26 cellular contexts compared by ENCODE assay signal in the genomic region with DNA sequence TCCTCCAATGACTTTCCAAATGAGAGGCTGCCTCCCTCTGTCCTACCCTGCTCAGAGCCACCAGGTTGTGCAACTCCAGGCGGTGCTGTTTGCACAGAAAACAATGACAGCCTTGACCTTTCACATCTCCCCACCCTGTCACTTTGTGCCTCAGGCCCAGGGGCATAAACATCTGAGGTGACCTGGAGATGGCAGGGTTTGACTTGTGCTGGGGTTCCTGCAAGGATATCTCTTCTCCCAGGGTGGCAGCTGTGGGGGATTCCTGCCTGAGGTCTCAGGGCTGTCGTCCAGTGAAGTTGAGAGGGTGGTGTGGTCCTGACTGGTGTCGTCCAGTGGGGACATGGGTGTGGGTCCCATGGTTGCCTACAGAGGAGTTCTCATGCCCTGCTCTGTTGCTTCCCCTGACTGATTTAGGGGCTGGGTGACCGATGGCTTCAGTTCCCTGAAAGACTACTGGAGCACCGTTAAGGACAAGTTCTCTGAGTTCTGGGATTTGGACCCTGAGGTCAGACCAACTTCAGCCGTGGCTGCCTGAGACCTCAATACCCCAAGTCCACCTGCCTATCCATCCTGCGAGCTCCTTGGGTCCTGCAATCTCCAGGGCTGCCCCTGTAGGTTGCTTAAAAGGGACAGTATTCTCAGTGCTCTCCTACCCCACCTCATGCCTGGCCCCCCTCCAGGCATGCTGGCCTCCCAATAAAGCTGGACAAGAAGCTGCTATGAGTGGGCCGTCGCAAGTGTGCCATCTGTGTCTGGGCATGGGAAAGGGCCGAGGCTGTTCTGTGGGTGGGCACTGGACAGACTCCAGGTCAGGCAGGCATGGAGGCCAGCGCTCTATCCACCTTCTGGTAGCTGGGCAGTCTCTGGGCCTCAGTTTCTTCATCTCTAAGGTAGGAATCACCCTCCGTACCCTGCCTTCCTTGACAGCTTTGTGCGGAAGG. TPM values are rescaled to one million over a fixed set of nuclear protein-coding genes. Genes with fewer than 3 reads are reported as not detected.
A peak's percentile ranks its signal among the peaks of the same experiment; 100 is the strongest.
DNase-seq lines count a peak whose midpoint lies in the region; ATAC-seq, FAIRE-seq and TF ChIP-seq lines count a peak whose summit lies in the region.
"Had no signal": no experiment of that assay in that cellular context is flagged by ENCODE, and none has a peak within 500 bp of the region (broad histone marks: within the 10 kb centered on the region; RNA-seq: fewer than 3 reads in every experiment).

No MANE protein-coding gene starts in this region.

- H3K4me3 ChIP-seq in OCI-LY3 (ENCODE audit: low read length), result no peak overlapping the region
- peak overlapping the region in 1 of 3 experiments; percentile 62; a peak in 2 of 6 replicates for H3K4me3 ChIP-seq in HepG2 (replicated peaks in 1 of 3; ENCODE audit: insufficient read depth in 1 of 3, low read depth in 2 of 3, low read length in 3 of 3)
- no peak overlapping the region for H3K4me3 ChIP-seq in left ventricle myocardium inferior
- H3K4me3 ChIP-seq: A549, uterus had no signal

- peak; percentile 60; the same call in 1 of the 2 replicates for TF ChIP-seq RAD21 in HepG2 (CRISPR knock-in tag; IDR thresholded peaks at IDR 0.05)

- H3K27ac Mint-ChIP-seq in type B pancreatic cell, result peak overlapping the region; percentile 46
- H3K27ac Mint-ChIP-seq: dendritic cell treated with granulocyte-macrophage colony-stimulating factor and Interleukin-4, amounts not matched to agents 40 ng/mL and 50 ng/mL, for 4 days; T-helper 2 cell treated with Interferon-gamma antibody and Interleukin-4, amounts not matched to agents 5 μg/mL and 100 μg/mL, for 36 hours had no signal

- ATAC-seq in HepG2, result peak; percentile 13
- ATAC-seq: A549; naive thymus-derived CD8-positive, alpha-beta T cell; Panc1 had no signal

- CTCF ChIA-PET in HepG2 (lab: Yijun Ruan, JAX; ENCODE audit: low intra/inter-chr PET ratio, low total read pairs), result interaction anchor here (1.1 kb wide), 2 partner anchors 41 to 42 kb away, joined by 3 read pairs; a partner anchor contains a TSS

- peak overlapping the region; percentile 14 for H3K4me3 Mint-ChIP-seq in type B pancreatic cell
- H3K4me3 Mint-ChIP-seq: dendritic cell treated with granulocyte-macrophage colony-stimulating factor and Interleukin-4, amounts not matched to agents 40 ng/mL and 50 ng/mL, for 4 days; naive thymus-derived CD8-positive, alpha-beta T cell; T-helper 2 cell treated with Interferon-gamma antibody and Interleukin-4, amounts not matched to agents 5 μg/mL and 100 μg/mL, for 36 hours had no signal

- H3K4me1 Mint-ChIP-seq in type B pancreatic cell (ENCODE audit: unreplicated experiment), result peaks cover 11% of the 10 kb centered on the region

- H3K9me3 ChIP-seq in OCI-LY3 (ENCODE audit: insufficient read depth, low read length) (no peaks in the 10 kb centered on the region), HepG2 (ENCODE audit: low read length) (no peaks in the 10 kb centered on the region), left ventricle myocardium inferior (replicated peaks) (no peaks in the 10 kb centered on the region)
- H3K9me3 ChIP-seq: A549, uterus had no signal

- BruUV-seq in HepG2 (replicated peaks; lab: Mats Ljungman, UMichigan), result no TSS peak

- intact Hi-C loops in HepG2 (cut with micrococcal nuclease; ENCODE audit: unreplicated experiment) (no loop called here), left ventricle myocardium inferior (cut with micrococcal nuclease) (no loop called here)

- no peaks in the 10 kb centered on the region for H3K36me3 Mint-ChIP-seq in type B pancreatic cell
- H3K36me3 Mint-ChIP-seq: naive thymus-derived CD8-positive, alpha-beta T cell had no signal

- POLR2A ChIA-PET in HepG2 (lab: Yijun Ruan, JAX), result interaction anchor here (0.6 to 18.4 kb wide), 15 partner anchors 6 to 312 kb away, joined by 3 to 1365 read pairs (median 9); a partner anchor contains a TSS

- no peak overlapping the region for H2AFZ ChIP-seq in OCI-LY3 (ENCODE audit: low read depth, low read length)
- H2AFZ ChIP-seq in HepG2 (ENCODE audit: low read length), result no peak overlapping the region

- H3K4me2 ChIP-seq in OCI-LY3 (ENCODE audit: low read length), result no peak overlapping the region
- H3K4me2 ChIP-seq in HepG2 (ENCODE audit: low read depth, low read length), result peak overlapping the region; percentile 79
- H3K4me2 ChIP-seq: A549 had no signal

- H3K4me1 ChIP-seq in OCI-LY3 (ENCODE audit: low read length) (peaks cover 7% of the 10 kb centered on the region; the same call in 1 of the 2 replicates), HepG2 (ENCODE audit: insufficient read depth, low read length) (peaks cover 86% of the 10 kb centered on the region), left ventricle myocardium inferior (peaks cover 30% of the 10 kb centered on the region)

- no peaks in the 10 kb centered on the region for H3K9me3 Mint-ChIP-seq in type B pancreatic cell
- H3K9me3 Mint-ChIP-seq: dendritic cell treated with granulocyte-macrophage colony-stimulating factor and Interleukin-4, amounts not matched to agents 40 ng/mL and 50 ng/mL, for 4 days; naive thymus-derived CD8-positive, alpha-beta T cell; T-helper 2 cell treated with Interferon-gamma antibody and Interleukin-4, amounts not matched to agents 5 μg/mL and 100 μg/mL, for 36 hours had no signal

- no peak overlapping the region for H3K27ac ChIP-seq in OCI-LY3 (ENCODE audit: low read length)
- peak overlapping the region; percentile 99 for H3K27ac ChIP-seq in HepG2 (ENCODE audit: extremely low read length, insufficient read depth, low read length)
- H3K27ac ChIP-seq in left ventricle myocardium inferior (replicated peaks), result no peak overlapping the region
- H3K27ac ChIP-seq: A549, uterus had no signal

- in situ Hi-C loops in HepG2 (cut with HindIII; ENCODE audit: extremely low pct_ligation_motif_present, low pct_unique_long_range_greater_than_20kb), result no loop called here

- no peaks in the 10 kb centered on the region for H4K20me1 ChIP-seq in OCI-LY3 (ENCODE audit: insufficient read depth, low read length)
- peaks cover 9% of the 10 kb centered on the region; the same call in 1 of the 2 replicates for H4K20me1 ChIP-seq in HepG2 (ENCODE audit: insufficient read depth, low read length)

- H3K9ac ChIP-seq in OCI-LY3 (ENCODE audit: low read length), result no peak overlapping the region
- H3K9ac ChIP-seq in HepG2 (ENCODE audit: insufficient read depth, low read depth, low read length), result peak overlapping the region; percentile 57

- 75% methylated on average over 6 of the region's 13 CpGs for WGBS in HepG2 (ENCODE audit: low lambda C conversion rate)

- peak; percentile 52 for DNase-seq in activated effector memory CD4-positive, alpha-beta T cell treated with anti-CD3 and anti-CD28 coated beads, Interleukin-2, amount 50 U/mL, for 16 hours
- DNase-seq in activated effector memory CD4-positive, alpha-beta T cell treated with Interleukin-2 at 50 U/mL for 16 hours, result no peak
- peak; percentile 93 for DNase-seq in HepG2 (ENCODE audit: low spot score)
- DNase-seq in type B pancreatic cell (ENCODE audit: extremely low spot score, unreplicated experiment), result no peak
- no peak for DNase-seq in activated T-cell treated with anti-CD3 and anti-CD28 coated beads, Interleukin-2, amount 50 U/mL, for 1 hour
- no peak for DNase-seq in pons (ENCODE audit: low spot score)
- no peak for DNase-seq in left ventricle myocardium inferior
- DNase-seq: activated CD4-positive, alpha-beta T cell treated with anti-CD3 and anti-CD28 coated beads for 1 hour; activated gamma-delta T cell; hypothalamus; islet precursor cell; mammary epithelial cell; naive thymus-derived CD8-positive, alpha-beta T cell; NCI-H1436 treated with DMSO at 0.1 percent for 48 hours; NCI-H748 treated with DMSO at 0.1 percent for 48 hours; uterus had no signal

- peaks cover 6% of the 10 kb centered on the region for H3K27me3 Mint-ChIP-seq in type B pancreatic cell
- H3K27me3 Mint-ChIP-seq: naive thymus-derived CD8-positive, alpha-beta T cell had no signal

- no peaks in the 10 kb centered on the region for H3K27me3 ChIP-seq in OCI-LY3 (ENCODE audit: low read depth, low read length)
- no peaks in the 10 kb centered on the region for H3K27me3 ChIP-seq in HepG2 (ENCODE audit: control insufficient read depth in 1 of 2, insufficient read depth in 2 of 2, low read length in 2 of 2)
- no peaks in the 10 kb centered on the region for H3K27me3 ChIP-seq in left ventricle myocardium inferior (ENCODE audit: low read depth)
- H3K27me3 ChIP-seq: uterus had no signal

- peak; percentile 86 to 98 for TF ChIP-seq EP300 in HepG2 (IDR thresholded peaks at IDR 0.05; ENCODE audit: low read depth in 2 of 2, low read length in 2 of 2)
- TF ChIP-seq EP300 in HepG2 (CRISPR knock-in tag; IDR thresholded peaks at IDR 0.05; ENCODE audit: borderline replicate concordance), result peak; percentile 97

- FAIRE-seq in HepG2 (lab: Jason Lieb, UNC), result peak; percentile 89
- FAIRE-seq: A549, endothelial cell of umbilical vein, GM18507 had no signal

- peak; percentile 34 for TF ChIP-seq CTCF in OCI-LY3 (IDR thresholded peaks at IDR 0.05; ENCODE audit: low read depth, low read length)
- peak; percentile 81 for TF ChIP-seq CTCF in HepG2 (CRISPR knock-in tag; IDR thresholded peaks at IDR 0.05)
- no peak for TF ChIP-seq CTCF in type B pancreatic cell (conservative IDR thresholded peaks at IDR 0.05)
- no peak for TF ChIP-seq CTCF in left ventricle myocardium inferior (IDR thresholded peaks at IDR 0.05; ENCODE audit: borderline replicate concordance)

- H3K79me2 ChIP-seq in OCI-LY3 (ENCODE audit: low read length), result no peaks in the 10 kb centered on the region
- peaks cover 52% of the 10 kb centered on the region for H3K79me2 ChIP-seq in HepG2 (ENCODE audit: insufficient read depth, low read length)

- H3K36me3 ChIP-seq in OCI-LY3 (replicated peaks; ENCODE audit: low read depth, low read length) (no peaks in the 10 kb centered on the region), HepG2 (replicated peaks in 1 of 2; ENCODE audit: control insufficient read depth in 1 of 2, insufficient read depth in 2 of 2, low read length in 2 of 2) (no peaks in the 10 kb centered on the region; a peak in 2 of 5 replicates), left ventricle myocardium inferior (no peaks in the 10 kb centered on the region)
- H3K36me3 ChIP-seq: uterus had no signal

- TF ChIP-seq POLR2A in HepG2 (IDR thresholded peaks at IDR 0.05; ENCODE audit: insufficient read depth in 1 of 2, low read depth in 2 of 2, low read length in 2 of 2), result peak in 1 of 2 experiments; percentile 51; a peak in 2 of 4 replicates

RNA-seq across cellular contexts. Expression of a gene that starts 2.9 kb away (rescaled TPM):
- total RNA-seq in HepG2 (2016; rRNA removed; fragmentation: Illumina TruSeq; extraction: Trizol) (179 and 314 TPM in 2 replicates), type B pancreatic cell (ENCODE audit: low replicate concordance) (21.6 and 54.4 TPM in 2 replicates), left ventricle myocardium inferior (not detected)
- 470 and 617 TPM in 2 replicates for total RNA-seq in HepG2 (2016; cell fraction: cytosol; rRNA removed; fragmentation: Illumina TruSeq; extraction: Trizol; ENCODE audit: low read depth)
- 191 and 310 TPM in 2 replicates for total RNA-seq in HepG2 (2016; cell fraction: insoluble cytoplasmic fraction; rRNA removed; fragmentation: Illumina TruSeq; extraction: Trizol)
- total RNA-seq in HepG2 (2016; cell fraction: membrane; rRNA removed; fragmentation: Illumina TruSeq; extraction: Trizol), result 250 and 324 TPM in 2 replicates
- 211 and 238 TPM in 2 replicates for total RNA-seq in HepG2 (2016; cell fraction: nucleus; rRNA removed; fragmentation: Illumina TruSeq; extraction: Trizol)
- 687 and 1,005 TPM in 2 replicates for polyA plus RNA-seq in HepG2 (2011; rRNA removed)
- 944 and 988 TPM in 2 replicates for polyA plus RNA-seq in HepG2 (2011; cell fraction: cytosol; rRNA removed)
- polyA plus RNA-seq in HepG2 (2011; cell fraction: nucleus; rRNA removed), result 255 and 392 TPM in 2 replicates
- polyA plus RNA-seq in HepG2 (2012), result 921 and 1,213 TPM in 2 replicates
- 724 and 925 TPM in 2 replicates for polyA plus RNA-seq in HepG2 (2016; cell fraction: cytosol; fragmentation: Illumina TruSeq; extraction: Trizol; ENCODE audit: low read depth)
- 243 and 253 TPM in 2 replicates for polyA plus RNA-seq in HepG2 (2016; cell fraction: insoluble cytoplasmic fraction; fragmentation: Illumina TruSeq; extraction: Trizol; ENCODE audit: low read depth)
- polyA plus RNA-seq in HepG2 (2016; cell fraction: membrane; fragmentation: Illumina TruSeq; extraction: Trizol; ENCODE audit: low read depth), result 332 and 399 TPM in 2 replicates
- polyA plus RNA-seq in HepG2 (2016; cell fraction: nucleus; fragmentation: Illumina TruSeq; extraction: Trizol; ENCODE audit: insufficient read depth, low read depth), result 479 and 488 TPM in 2 replicates
- 493 TPM in 1 of 2 replicates, not detected in the other for polyA minus RNA-seq in HepG2 (2011; rRNA and poly(A)+ RNA removed; ENCODE audit: low replicate concordance)
- polyA minus RNA-seq in HepG2 (2011; cell fraction: cytosol; rRNA and poly(A)+ RNA removed), result 182 and 185 TPM in 2 replicates
- 38.8 and 66.1 TPM in 2 replicates for polyA minus RNA-seq in HepG2 (2011; cell fraction: nucleus; rRNA and poly(A)+ RNA removed)
- total RNA-seq: endothelial cell of umbilical vein; HT1080; mammary epithelial cell; naive thymus-derived CD8-positive, alpha-beta T cell; SK-MEL-5 had no signal
- polyA plus RNA-seq: A549; BJ; endothelial cell of umbilical vein; mammary epithelial cell; naive thymus-derived CD8-positive, alpha-beta T cell had no signal

RNA-seq across cellular contexts. Expression of a gene that starts 4.8 kb away (rescaled TPM):
- 2,184 and 5,485 TPM in 2 replicates for total RNA-seq in HepG2 (2016; rRNA removed; fragmentation: Illumina TruSeq; extraction: Trizol)
- 1,658 and 1,910 TPM in 2 replicates for total RNA-seq in HepG2 (2016; cell fraction: cytosol; rRNA removed; fragmentation: Illumina TruSeq; extraction: Trizol; ENCODE audit: low read depth)
- 2,147 and 5,523 TPM in 2 replicates for total RNA-seq in HepG2 (2016; cell fraction: insoluble cytoplasmic fraction; rRNA removed; fragmentation: Illumina TruSeq; extraction: Trizol)
- 1,317 and 1,654 TPM in 2 replicates for total RNA-seq in HepG2 (2016; cell fraction: membrane; rRNA removed; fragmentation: Illumina TruSeq; extraction: Trizol)
- total RNA-seq in HepG2 (2016; cell fraction: nucleus; rRNA removed; fragmentation: Illumina TruSeq; extraction: Trizol), result 3,708 and 4,228 TPM in 2 replicates
- 1,973 and 2,476 TPM in 2 replicates for polyA plus RNA-seq in HepG2 (2011; rRNA removed)
- 3,263 and 3,859 TPM in 2 replicates for polyA plus RNA-seq in HepG2 (2011; cell fraction: cytosol; rRNA removed)
- polyA plus RNA-seq in HepG2 (2011; cell fraction: nucleus; rRNA removed), result 1,542 and 1,981 TPM in 2 replicates
- polyA plus RNA-seq in HepG2 (2012), result 3,117 and 3,837 TPM in 2 replicates
- 1,826 and 2,113 TPM in 2 replicates for polyA plus RNA-seq in HepG2 (2016; cell fraction: cytosol; fragmentation: Illumina TruSeq; extraction: Trizol; ENCODE audit: low read depth)
- polyA plus RNA-seq in HepG2 (2016; cell fraction: insoluble cytoplasmic fraction; fragmentation: Illumina TruSeq; extraction: Trizol; ENCODE audit: low read depth), result 1,773 and 1,785 TPM in 2 replicates
- 1,154 and 1,399 TPM in 2 replicates for polyA plus RNA-seq in HepG2 (2016; cell fraction: membrane; fragmentation: Illumina TruSeq; extraction: Trizol; ENCODE audit: low read depth)
- polyA plus RNA-seq in HepG2 (2016; cell fraction: nucleus; fragmentation: Illumina TruSeq; extraction: Trizol; ENCODE audit: insufficient read depth, low read depth), result 5,783 and 6,817 TPM in 2 replicates
- 0.49 and 910 TPM in 2 replicates for polyA minus RNA-seq in HepG2 (2011; rRNA and poly(A)+ RNA removed; ENCODE audit: low replicate concordance)
- polyA minus RNA-seq in HepG2 (2011; cell fraction: cytosol; rRNA and poly(A)+ RNA removed), result 1,155 and 1,457 TPM in 2 replicates
- 210 and 319 TPM in 2 replicates for polyA minus RNA-seq in HepG2 (2011; cell fraction: nucleus; rRNA and poly(A)+ RNA removed)
- 116 and 626 TPM in 2 replicates for total RNA-seq in type B pancreatic cell (ENCODE audit: low replicate concordance)
- total RNA-seq in left ventricle myocardium inferior, result 62.6 TPM
- total RNA-seq: endothelial cell of umbilical vein, mammary epithelial cell, SK-MEL-5 had no signal
- polyA plus RNA-seq: BJ, endothelial cell of umbilical vein had no signal

RNA-seq across cellular contexts. Expression of a gene that starts 9.5 kb away (rescaled TPM):
- total RNA-seq in HepG2 (2016; rRNA removed; fragmentation: Illumina TruSeq; extraction: Trizol) (1.8 and 3.8 TPM in 2 replicates), type B pancreatic cell (ENCODE audit: low replicate concordance) (21.7 and 88.5 TPM in 2 replicates), left ventricle myocardium inferior (not detected)
- total RNA-seq in HepG2 (2016; cell fraction: cytosol; rRNA removed; fragmentation: Illumina TruSeq; extraction: Trizol; ENCODE audit: low read depth), result 1.2 and 2.1 TPM in 2 replicates
- total RNA-seq in HepG2 (2016; cell fraction: insoluble cytoplasmic fraction; rRNA removed; fragmentation: Illumina TruSeq; extraction: Trizol), result 2.1 and 3.7 TPM in 2 replicates
- total RNA-seq in HepG2 (2016; cell fraction: membrane; rRNA removed; fragmentation: Illumina TruSeq; extraction: Trizol), result 2.5 and 3.8 TPM in 2 replicates
- 1.5 and 3.9 TPM in 2 replicates for total RNA-seq in HepG2 (2016; cell fraction: nucleus; rRNA removed; fragmentation: Illumina TruSeq; extraction: Trizol)
- 7.2 and 11.0 TPM in 2 replicates for polyA plus RNA-seq in HepG2 (2011; rRNA removed)
- polyA plus RNA-seq in HepG2 (2011; cell fraction: cytosol; rRNA removed), result 9.4 and 10.1 TPM in 2 replicates
- polyA plus RNA-seq in HepG2 (2011; cell fraction: nucleus; rRNA removed), result 4.4 and 6.4 TPM in 2 replicates
- 5.7 and 7.6 TPM in 2 replicates for polyA plus RNA-seq in HepG2 (2012)
- polyA plus RNA-seq in HepG2 (2016; cell fraction: cytosol; fragmentation: Illumina TruSeq; extraction: Trizol; ENCODE audit: low read depth), result 1.8 and 2.4 TPM in 2 replicates
- 1.6 and 1.8 TPM in 2 replicates for polyA plus RNA-seq in HepG2 (2016; cell fraction: insoluble cytoplasmic fraction; fragmentation: Illumina TruSeq; extraction: Trizol; ENCODE audit: low read depth)
- polyA plus RNA-seq in HepG2 (2016; cell fraction: membrane; fragmentation: Illumina TruSeq; extraction: Trizol; ENCODE audit: low read depth), result 2.4 and 3.3 TPM in 2 replicates
- 3.5 and 4.1 TPM in 2 replicates for polyA plus RNA-seq in HepG2 (2016; cell fraction: nucleus; fragmentation: Illumina TruSeq; extraction: Trizol; ENCODE audit: insufficient read depth, low read depth)
- 4.4 TPM in 1 of 2 replicates, not detected in the other for polyA minus RNA-seq in HepG2 (2011; rRNA and poly(A)+ RNA removed; ENCODE audit: low replicate concordance)
- polyA minus RNA-seq in HepG2 (2011; cell fraction: cytosol; rRNA and poly(A)+ RNA removed), result 2.5 and 3.2 TPM in 2 replicates
- 0.77 and 1.6 TPM in 2 replicates for polyA minus RNA-seq in HepG2 (2011; cell fraction: nucleus; rRNA and poly(A)+ RNA removed)
- total RNA-seq: endothelial cell of umbilical vein; HT1080; mammary epithelial cell; naive thymus-derived CD8-positive, alpha-beta T cell; SK-MEL-5; uterus had no signal
- polyA plus RNA-seq: A549; BJ; endothelial cell of umbilical vein; mammary epithelial cell; naive thymus-derived CD8-positive, alpha-beta T cell had no signal

RNA-seq across cellular contexts. Expression of a gene that starts 40.9 kb away (rescaled TPM):
- total RNA-seq in HepG2 (2016; rRNA removed; fragmentation: Illumina TruSeq; extraction: Trizol) (21.9 and 49.1 TPM in 2 replicates), type B pancreatic cell (ENCODE audit: low replicate concordance) (0.95 TPM in 1 of 2 replicates, not detected in the other), left ventricle myocardium inferior (not detected)
- total RNA-seq in HepG2 (2016; cell fraction: cytosol; rRNA removed; fragmentation: Illumina TruSeq; extraction: Trizol; ENCODE audit: low read depth), result 4.6 and 4.7 TPM in 2 replicates
- total RNA-seq in HepG2 (2016; cell fraction: insoluble cytoplasmic fraction; rRNA removed; fragmentation: Illumina TruSeq; extraction: Trizol), result 16.8 and 55.7 TPM in 2 replicates
- 7.4 and 9.8 TPM in 2 replicates for total RNA-seq in HepG2 (2016; cell fraction: membrane; rRNA removed; fragmentation: Illumina TruSeq; extraction: Trizol)
- 41.1 and 46.7 TPM in 2 replicates for total RNA-seq in HepG2 (2016; cell fraction: nucleus; rRNA removed; fragmentation: Illumina TruSeq; extraction: Trizol)
- polyA plus RNA-seq in HepG2 (2011; rRNA removed), result 44.0 and 61.4 TPM in 2 replicates
- polyA plus RNA-seq in HepG2 (2011; cell fraction: cytosol; rRNA removed), result 50.5 and 63.0 TPM in 2 replicates
- 48.8 and 51.3 TPM in 2 replicates for polyA plus RNA-seq in HepG2 (2011; cell fraction: nucleus; rRNA removed)
- 32.9 and 35.6 TPM in 2 replicates for polyA plus RNA-seq in HepG2 (2012)
- polyA plus RNA-seq in HepG2 (2016; cell fraction: cytosol; fragmentation: Illumina TruSeq; extraction: Trizol; ENCODE audit: low read depth), result 3.5 and 4.1 TPM in 2 replicates
- 17.4 and 19.7 TPM in 2 replicates for polyA plus RNA-seq in HepG2 (2016; cell fraction: insoluble cytoplasmic fraction; fragmentation: Illumina TruSeq; extraction: Trizol; ENCODE audit: low read depth)
- 5.1 and 6.3 TPM in 2 replicates for polyA plus RNA-seq in HepG2 (2016; cell fraction: membrane; fragmentation: Illumina TruSeq; extraction: Trizol; ENCODE audit: low read depth)
- polyA plus RNA-seq in HepG2 (2016; cell fraction: nucleus; fragmentation: Illumina TruSeq; extraction: Trizol; ENCODE audit: insufficient read depth, low read depth), result 67.2 and 70.6 TPM in 2 replicates
- polyA minus RNA-seq in HepG2 (2011; rRNA and poly(A)+ RNA removed; ENCODE audit: low replicate concordance), result 37.9 TPM in 1 of 2 replicates, not detected in the other
- polyA minus RNA-seq in HepG2 (2011; cell fraction: cytosol; rRNA and poly(A)+ RNA removed), result 21.8 and 26.5 TPM in 2 replicates
- polyA minus RNA-seq in HepG2 (2011; cell fraction: nucleus; rRNA and poly(A)+ RNA removed), result 24.4 and 25.6 TPM in 2 replicates
- total RNA-seq: endothelial cell of umbilical vein; HT1080; mammary epithelial cell; naive thymus-derived CD8-positive, alpha-beta T cell; SK-MEL-5; uterus had no signal
- polyA plus RNA-seq: A549; BJ; endothelial cell of umbilical vein; mammary epithelial cell; naive thymus-derived CD8-positive, alpha-beta T cell had no signal

RNA-seq across cellular contexts. Expression of a gene that starts 44.8 kb away (rescaled TPM):
- total RNA-seq in HepG2 (2016; rRNA removed; fragmentation: Illumina TruSeq; extraction: Trizol) (79.3 and 102 TPM in 2 replicates), type B pancreatic cell (ENCODE audit: low replicate concordance) (41.2 and 57.0 TPM in 2 replicates), left ventricle myocardium inferior (26.4 TPM)
- 37.7 and 41.8 TPM in 2 replicates for total RNA-seq in HepG2 (2016; cell fraction: cytosol; rRNA removed; fragmentation: Illumina TruSeq; extraction: Trizol; ENCODE audit: low read depth)
- total RNA-seq in HepG2 (2016; cell fraction: insoluble cytoplasmic fraction; rRNA removed; fragmentation: Illumina TruSeq; extraction: Trizol), result 81.1 and 95.0 TPM in 2 replicates
- 74.2 and 83.3 TPM in 2 replicates for total RNA-seq in HepG2 (2016; cell fraction: membrane; rRNA removed; fragmentation: Illumina TruSeq; extraction: Trizol)
- total RNA-seq in HepG2 (2016; cell fraction: nucleus; rRNA removed; fragmentation: Illumina TruSeq; extraction: Trizol), result 52.5 and 60.5 TPM in 2 replicates
- polyA plus RNA-seq in HepG2 (2011; rRNA removed), result 40.0 and 45.2 TPM in 2 replicates
- 31.7 and 43.5 TPM in 2 replicates for polyA plus RNA-seq in HepG2 (2011; cell fraction: cytosol; rRNA removed)
- polyA plus RNA-seq in HepG2 (2011; cell fraction: nucleus; rRNA removed), result 34.9 and 46.0 TPM in 2 replicates
- 28.2 and 35.4 TPM in 2 replicates for polyA plus RNA-seq in HepG2 (2012)
- 55.3 and 55.7 TPM in 2 replicates for polyA plus RNA-seq in HepG2 (2016; cell fraction: cytosol; fragmentation: Illumina TruSeq; extraction: Trizol; ENCODE audit: low read depth)
- 104 and 107 TPM in 2 replicates for polyA plus RNA-seq in HepG2 (2016; cell fraction: insoluble cytoplasmic fraction; fragmentation: Illumina TruSeq; extraction: Trizol; ENCODE audit: low read depth)
- 67.7 and 70.1 TPM in 2 replicates for polyA plus RNA-seq in HepG2 (2016; cell fraction: membrane; fragmentation: Illumina TruSeq; extraction: Trizol; ENCODE audit: low read depth)
- 88.0 and 94.3 TPM in 2 replicates for polyA plus RNA-seq in HepG2 (2016; cell fraction: nucleus; fragmentation: Illumina TruSeq; extraction: Trizol; ENCODE audit: insufficient read depth, low read depth)
- 25.2 and 35.9 TPM in 2 replicates for polyA minus RNA-seq in HepG2 (2011; rRNA and poly(A)+ RNA removed; ENCODE audit: low replicate concordance)
- 28.7 and 36.5 TPM in 2 replicates for polyA minus RNA-seq in HepG2 (2011; cell fraction: cytosol; rRNA and poly(A)+ RNA removed)
- 64.4 and 81.6 TPM in 2 replicates for polyA minus RNA-seq in HepG2 (2011; cell fraction: nucleus; rRNA and poly(A)+ RNA removed)

Comparison
In these comparisons a context has a peak if more than half of its experiments do, and no peak if none do; other contexts are left out.
1. DNase-seq: peak in activated effector memory CD4-positive, alpha-beta T cell treated with anti-CD3 and anti-CD28 coated beads, Interleukin-2, amount 50 U/mL, for 16 hours (single experiment) and HepG2 (single experiment); none in activated effector memory CD4-positive, alpha-beta T cell treated with Interleukin-2 at 50 U/mL for 16 hours (single experiment), type B pancreatic cell (single experiment), activated T-cell treated with anti-CD3 and anti-CD28 coated beads, Interleukin-2, amount 50 U/mL, for 1 hour (single experiment), pons (single experiment) and left ventricle myocardium inferior (single experiment).
2. CTCF ChIP-seq: peak in OCI-LY3 (single experiment) and HepG2 (single experiment); none in type B pancreatic cell (single experiment) and left ventricle myocardium inferior (single experiment).
3. RNA of a gene that starts 2.9 kb away (total RNA-seq): 179 to 617 TPM in HepG2 and 21.6 to 54.4 TPM in type B pancreatic cell; not detected in left ventricle myocardium inferior (single experiment); every median in the first group is over 10 times any median in the second.